Comparison of ENCODE assay signal across 8 cellular contexts in genomic region chr19:14479985-14480694, GRCh38. TPM values are rescaled to one million over a fixed set of nuclear protein-coding genes. Genes with fewer than 3 reads are reported as not detected.
A peak's percentile ranks its signal among the peaks of the same experiment; 100 is the strongest.
DNase-seq lines count a peak whose midpoint lies in the region; ATAC-seq, FAIRE-seq and TF ChIP-seq lines count a peak whose summit lies in the region.

No MANE protein-coding gene starts in this region.

- H3K79me2 ChIP-seq in H9 (ENCODE audit: insufficient read depth, low read length) (no peaks in the 10 kb centered on the region), HepG2 (ENCODE audit: insufficient read depth, low read length) (no peaks in the 10 kb centered on the region)

- no peaks in the 10 kb centered on the region; the same call in 1 of the 2 replicates for H3K4me1 ChIP-seq in H9 (ENCODE audit: insufficient read depth, low read length)
- peaks cover 6% of the 10 kb centered on the region; the same call in 1 of the 2 replicates for H3K4me1 ChIP-seq in HepG2 (ENCODE audit: insufficient read depth, low read length)

- H2BK15ac ChIP-seq in H9 (ENCODE audit: low read depth, low read length) = no peak overlapping the region

- no peaks in the 10 kb centered on the region for H3K79me1 ChIP-seq in H9 (ENCODE audit: insufficient read depth, low read depth, low read length, poor library complexity, severe bottlenecking)

- peak; percentile 45 for DNase-seq in AG08395 (ENCODE audit: low spot score)
- DNase-seq in H9 = peak; percentile 92
- DNase-seq in WERI-Rb-1 = peak; percentile 67
- peak; percentile 32 to 61 for DNase-seq in T47D (ENCODE audit: low read depth in 1 of 2, low spot score in 1 of 2)
- DNase-seq in HepG2 (ENCODE audit: low spot score) = no peak
- peak; percentile 38 to 39 for DNase-seq in stimulated activated CD8-positive, alpha-beta memory T cell treated with anti-CD3 and anti-CD28 coated beads, Interleukin-4, amount 100 ng/mL, for 4 hours (ENCODE audit: low read depth in 2 of 2, low spot score in 1 of 2)
- DNase-seq in DMS79 (lab: John Stamatoyannopoulos, UW) = no peak
- DNase-seq in putamen (ENCODE audit: low spot score) = no peak

- no peak overlapping the region for H3K4me3 ChIP-seq in WERI-Rb-1 (ENCODE audit: low read depth, low read length)
- no peak overlapping the region for H3K4me3 ChIP-seq in HepG2 (replicated peaks in 1 of 3; ENCODE audit: insufficient read depth in 1 of 3, low read depth in 2 of 3, low read length in 3 of 3)

- H2AFZ ChIP-seq in H9 (ENCODE audit: low read length) (no peak overlapping the region), HepG2 (ENCODE audit: low read length) (no peak overlapping the region)

- FAIRE-seq in HepG2 (lab: Jason Lieb, UNC) = no peak

- H4K20me1 ChIP-seq in H9 (ENCODE audit: control insufficient read depth, insufficient read depth, insufficient read length) (no peaks in the 10 kb centered on the region), HepG2 (ENCODE audit: insufficient read depth, low read length) (no peaks in the 10 kb centered on the region)

- H3K27ac Mint-ChIP-seq in H9 = no peak overlapping the region

- H3K18ac ChIP-seq in H9 (ENCODE audit: insufficient read length, low read depth, low read length) = no peak overlapping the region

- intact Hi-C loops in HepG2 (cut with micrococcal nuclease; ENCODE audit: unreplicated experiment) = no loop called here

- H2BK12ac ChIP-seq in H9 (ENCODE audit: insufficient read length, low read depth, low read length) = no peak overlapping the region

- H3K27me3 ChIP-seq in H9 (ENCODE audit: insufficient read depth, low read length) (no peaks in the 10 kb centered on the region), WERI-Rb-1 (ENCODE audit: insufficient read depth, low read depth, severe bottlenecking) (no peaks in the 10 kb centered on the region), HepG2 (ENCODE audit: control insufficient read depth in 1 of 2, insufficient read depth in 2 of 2, low read length in 2 of 2) (no peaks in the 10 kb centered on the region)

- H3K9ac ChIP-seq in H9 (ENCODE audit: extremely low read depth, insufficient read length, low read length) (no peak overlapping the region), HepG2 (ENCODE audit: insufficient read depth, low read depth, low read length) (no peak overlapping the region)

- H3T11ph ChIP-seq in H9 (ENCODE audit: low read length) = no peak overlapping the region

- peaks cover 35% of the 10 kb centered on the region for H3K36me3 ChIP-seq in WERI-Rb-1
- peaks cover 4 to 17% of the 10 kb centered on the region in 2 experiments; a peak in 3 of 5 replicates for H3K36me3 ChIP-seq in HepG2 (replicated peaks in 1 of 2; ENCODE audit: control insufficient read depth in 1 of 2, insufficient read depth in 2 of 2, low read length in 2 of 2)

- in situ Hi-C loops in T47D (cut with HindIII; ENCODE audit: low pct_unique_long_range_greater_than_20kb, low sequenced_read_pairs) = no loop called here
- in situ Hi-C loops in HepG2 (cut with HindIII; ENCODE audit: extremely low pct_ligation_motif_present, low pct_unique_long_range_greater_than_20kb) = no loop called here

- no peaks in the 10 kb centered on the region; a peak in 1 of 5 replicates for H3K9me3 Mint-ChIP-seq in H9

- H2AK5ac ChIP-seq in H9 (ENCODE audit: insufficient read length, low read length) = no peak overlapping the region

- WGBS in H9 (ENCODE audit: extremely low coverage, insufficient read length, low lambda C conversion rate) = no CpG with 5 or more reads among the region's 42 CpGs
- WGBS in HepG2 (ENCODE audit: low lambda C conversion rate) = 93% methylated on average over 17 of the region's 42 CpGs

- H3K56ac ChIP-seq in H9 (ENCODE audit: insufficient read length, low read depth, low read length) = no peak overlapping the region

- H3K4me2 ChIP-seq in H9 (ENCODE audit: insufficient read depth, insufficient read length, low read length) (no peak overlapping the region), HepG2 (ENCODE audit: low read depth, low read length) (no peak overlapping the region)

- no peak overlapping the region for H2BK20ac ChIP-seq in H9 (ENCODE audit: low read depth, low read length, poor library complexity, severe bottlenecking)

- H3K4ac ChIP-seq in H9 (ENCODE audit: low read depth, low read length) = no peak overlapping the region

- H3K9me3 ChIP-seq in H9 (ENCODE audit: control insufficient read depth, low read depth, low read length) (no peaks in the 10 kb centered on the region), WERI-Rb-1 (ENCODE audit: severe bottlenecking) (no peaks in the 10 kb centered on the region), HepG2 (ENCODE audit: low read length) (no peaks in the 10 kb centered on the region)

- ATAC-seq in HepG2 = peak; percentile 47

- H3K4me3 Mint-ChIP-seq in H9 = no peak overlapping the region

- no peak overlapping the region for H3K14ac ChIP-seq in H9 (ENCODE audit: insufficient read depth, low read length)

- H4K91ac ChIP-seq in H9 (ENCODE audit: insufficient read length, low read depth, low read length) = no peak overlapping the region

- TF ChIP-seq POLR2A in HepG2 (IDR thresholded peaks at IDR 0.05; ENCODE audit: insufficient read depth in 1 of 2, low read depth in 2 of 2, low read length in 2 of 2) = no peak

- H4K5ac ChIP-seq in H9 (ENCODE audit: insufficient read length, low read depth, low read length) = no peak overlapping the region

- peaks cover 14 to 23% of the 10 kb centered on the region in 2 experiments for H3K4me1 Mint-ChIP-seq in H9

- TF ChIP-seq RAD21 in HepG2 (CRISPR knock-in tag; IDR thresholded peaks at IDR 0.05) = peak; percentile 33; the same call in 1 of the 2 replicates

- TF ChIP-seq EP300 in HepG2 (IDR thresholded peaks at IDR 0.05; ENCODE audit: low read depth in 2 of 2, low read length in 2 of 2) (no peak), HepG2 (CRISPR knock-in tag; IDR thresholded peaks at IDR 0.05; ENCODE audit: borderline replicate concordance) (no peak)

- H3K27me3 Mint-ChIP-seq in H9 (ENCODE audit: low read depth) = no peaks in the 10 kb centered on the region

- no peak overlapping the region for H3K23ac ChIP-seq in H9 (ENCODE audit: insufficient read length, low read depth, low read length)

- CTCF ChIA-PET in HepG2 (lab: Yijun Ruan, JAX; ENCODE audit: low intra/inter-chr PET ratio, low total read pairs) = no interaction called here

- H4K8ac ChIP-seq in H9 (replicated peaks; ENCODE audit: insufficient read length, low read depth, low read length) = no peak overlapping the region

- H3K27ac ChIP-seq in H9 (ENCODE audit: insufficient read length, low read depth, low read length) = no peak overlapping the region
- H3K27ac ChIP-seq in WERI-Rb-1 = no peak overlapping the region; the same call in 1 of the 2 replicates
- no peak overlapping the region for H3K27ac ChIP-seq in HepG2 (ENCODE audit: extremely low read length, insufficient read depth, low read length)

- peaks cover 3% of the 10 kb centered on the region for H3K23me2 ChIP-seq in H9 (ENCODE audit: insufficient read length, low read depth, low read length, poor library complexity, severe bottlenecking)

- peaks cover 10 to 38% (median 23%) of the 10 kb centered on the region in 3 experiments; a peak in 6 of 7 replicates for H3K36me3 Mint-ChIP-seq in H9 (ENCODE audit: insufficient read depth in 1 of 3, low read depth in 3 of 3)

- H2BK120ac ChIP-seq in H9 (ENCODE audit: low read depth, low read length, poor library complexity, severe bottlenecking) = no peak overlapping the region

- POLR2A ChIA-PET in HepG2 (lab: Yijun Ruan, JAX) = no interaction called here

- BruUV-seq in HepG2 (replicated peaks; lab: Mats Ljungman, UMichigan) = no TSS peak

- H2BK5ac ChIP-seq in H9 (ENCODE audit: insufficient read length, low read length) = no peak overlapping the region

- peak; percentile 99 for TF ChIP-seq CTCF in H9 (conservative IDR thresholded peaks at IDR 0.05)
- peak; percentile 96 for TF ChIP-seq CTCF in WERI-Rb-1 (IDR thresholded peaks at IDR 0.05; ENCODE audit: low read depth, low read length)
- TF ChIP-seq CTCF in HepG2 (CRISPR knock-in tag; IDR thresholded peaks at IDR 0.05) = peak; percentile 92

RNA-seq across cellular contexts. Expression of gene PTGER1, which starts 5.0 kb away (rescaled TPM):
- total RNA-seq in H9 (2021) (0.63 and 0.66 TPM in 2 replicates), HepG2 (2016; rRNA removed; fragmentation: Illumina TruSeq; extraction: Trizol) (not detected in 2 replicates)
- 0.18 TPM in 1 of 2 replicates, not detected in the other for total RNA-seq in HepG2 (2016; cell fraction: cytosol; rRNA removed; fragmentation: Illumina TruSeq; extraction: Trizol; ENCODE audit: low read depth)
- total RNA-seq in HepG2 (2016; cell fraction: insoluble cytoplasmic fraction; rRNA removed; fragmentation: Illumina TruSeq; extraction: Trizol) = not detected in 2 replicates
- total RNA-seq in HepG2 (2016; cell fraction: membrane; rRNA removed; fragmentation: Illumina TruSeq; extraction: Trizol) = 0.14 and 0.15 TPM in 2 replicates
- total RNA-seq in HepG2 (2016; cell fraction: nucleus; rRNA removed; fragmentation: Illumina TruSeq; extraction: Trizol) = not detected in 2 replicates
- 0.13 and 0.24 TPM in 2 replicates for polyA plus RNA-seq in HepG2 (2011; rRNA removed)
- polyA plus RNA-seq in HepG2 (2011; cell fraction: cytosol; rRNA removed) = 0.14 and 0.27 TPM in 2 replicates
- polyA plus RNA-seq in HepG2 (2011; cell fraction: nucleus; rRNA removed) = 0.14 and 0.21 TPM in 2 replicates
- polyA plus RNA-seq in HepG2 (2012) = not detected in 2 replicates
- 0.09 TPM in 1 of 2 replicates, not detected in the other for polyA plus RNA-seq in HepG2 (2016; cell fraction: cytosol; fragmentation: Illumina TruSeq; extraction: Trizol; ENCODE audit: low read depth)
- polyA plus RNA-seq in HepG2 (2016; cell fraction: insoluble cytoplasmic fraction; fragmentation: Illumina TruSeq; extraction: Trizol; ENCODE audit: low read depth) = not detected in 2 replicates
- polyA plus RNA-seq in HepG2 (2016; cell fraction: membrane; fragmentation: Illumina TruSeq; extraction: Trizol; ENCODE audit: low read depth) = not detected in 2 replicates
- polyA plus RNA-seq in HepG2 (2016; cell fraction: nucleus; fragmentation: Illumina TruSeq; extraction: Trizol; ENCODE audit: insufficient read depth, low read depth) = 0.44 TPM in 1 of 2 replicates, not detected in the other
- 0.24 TPM in 1 of 2 replicates, not detected in the other for polyA minus RNA-seq in HepG2 (2011; rRNA and poly(A)+ RNA removed; ENCODE audit: low replicate concordance)
- not detected in 2 replicates for polyA minus RNA-seq in HepG2 (2011; cell fraction: cytosol; rRNA and poly(A)+ RNA removed)
- not detected in 2 replicates for polyA minus RNA-seq in HepG2 (2011; cell fraction: nucleus; rRNA and poly(A)+ RNA removed)

RNA-seq across cellular contexts. Expression of gene GIPC1, which starts 15.8 kb away (rescaled TPM):
- total RNA-seq in H9 (2021) = 70.6 and 75.0 TPM in 2 replicates
- total RNA-seq in HepG2 (2016; rRNA removed; fragmentation: Illumina TruSeq; extraction: Trizol) = 44.3 and 48.1 TPM in 2 replicates
- 24.7 and 30.5 TPM in 2 replicates for total RNA-seq in HepG2 (2016; cell fraction: cytosol; rRNA removed; fragmentation: Illumina TruSeq; extraction: Trizol; ENCODE audit: low read depth)
- total RNA-seq in HepG2 (2016; cell fraction: insoluble cytoplasmic fraction; rRNA removed; fragmentation: Illumina TruSeq; extraction: Trizol) = 46.7 and 53.0 TPM in 2 replicates
- 34.5 and 47.8 TPM in 2 replicates for total RNA-seq in HepG2 (2016; cell fraction: membrane; rRNA removed; fragmentation: Illumina TruSeq; extraction: Trizol)
- total RNA-seq in HepG2 (2016; cell fraction: nucleus; rRNA removed; fragmentation: Illumina TruSeq; extraction: Trizol) = 19.0 and 25.5 TPM in 2 replicates
- 27.1 and 32.8 TPM in 2 replicates for polyA plus RNA-seq in HepG2 (2011; rRNA removed)
- polyA plus RNA-seq in HepG2 (2011; cell fraction: cytosol; rRNA removed) = 26.8 and 37.9 TPM in 2 replicates
- 27.4 and 33.0 TPM in 2 replicates for polyA plus RNA-seq in HepG2 (2011; cell fraction: nucleus; rRNA removed)
- 13.4 and 20.7 TPM in 2 replicates for polyA plus RNA-seq in HepG2 (2012)
- 24.6 and 33.2 TPM in 2 replicates for polyA plus RNA-seq in HepG2 (2016; cell fraction: cytosol; fragmentation: Illumina TruSeq; extraction: Trizol; ENCODE audit: low read depth)
- 49.5 and 56.2 TPM in 2 replicates for polyA plus RNA-seq in HepG2 (2016; cell fraction: insoluble cytoplasmic fraction; fragmentation: Illumina TruSeq; extraction: Trizol; ENCODE audit: low read depth)
- polyA plus RNA-seq in HepG2 (2016; cell fraction: membrane; fragmentation: Illumina TruSeq; extraction: Trizol; ENCODE audit: low read depth) = 38.6 and 41.5 TPM in 2 replicates
- 48.3 and 51.4 TPM in 2 replicates for polyA plus RNA-seq in HepG2 (2016; cell fraction: nucleus; fragmentation: Illumina TruSeq; extraction: Trizol; ENCODE audit: insufficient read depth, low read depth)
- polyA minus RNA-seq in HepG2 (2011; rRNA and poly(A)+ RNA removed; ENCODE audit: low replicate concordance) = 30.0 and 63.8 TPM in 2 replicates
- polyA minus RNA-seq in HepG2 (2011; cell fraction: cytosol; rRNA and poly(A)+ RNA removed) = 17.9 and 20.6 TPM in 2 replicates
- polyA minus RNA-seq in HepG2 (2011; cell fraction: nucleus; rRNA and poly(A)+ RNA removed) = 9.7 and 11.3 TPM in 2 replicates

RNA-seq across cellular contexts. Expression of gene DNAJB1, which starts 38.1 kb away (rescaled TPM):
- total RNA-seq in H9 (2021) = 77.7 and 87.0 TPM in 2 replicates
- total RNA-seq in HepG2 (2016; rRNA removed; fragmentation: Illumina TruSeq; extraction: Trizol) = 87.5 and 101 TPM in 2 replicates
- total RNA-seq in HepG2 (2016; cell fraction: cytosol; rRNA removed; fragmentation: Illumina TruSeq; extraction: Trizol; ENCODE audit: low read depth) = 43.8 and 48.3 TPM in 2 replicates
- 87.7 and 97.3 TPM in 2 replicates for total RNA-seq in HepG2 (2016; cell fraction: insoluble cytoplasmic fraction; rRNA removed; fragmentation: Illumina TruSeq; extraction: Trizol)
- 100 and 105 TPM in 2 replicates for total RNA-seq in HepG2 (2016; cell fraction: membrane; rRNA removed; fragmentation: Illumina TruSeq; extraction: Trizol)
- 40.6 and 45.4 TPM in 2 replicates for total RNA-seq in HepG2 (2016; cell fraction: nucleus; rRNA removed; fragmentation: Illumina TruSeq; extraction: Trizol)
- 97.3 and 108 TPM in 2 replicates for polyA plus RNA-seq in HepG2 (2011; rRNA removed)
- 90.1 and 116 TPM in 2 replicates for polyA plus RNA-seq in HepG2 (2011; cell fraction: cytosol; rRNA removed)
- polyA plus RNA-seq in HepG2 (2011; cell fraction: nucleus; rRNA removed) = 41.8 and 55.7 TPM in 2 replicates
- polyA plus RNA-seq in HepG2 (2012) = 45.3 and 99.6 TPM in 2 replicates
- polyA plus RNA-seq in HepG2 (2016; cell fraction: cytosol; fragmentation: Illumina TruSeq; extraction: Trizol; ENCODE audit: low read depth) = 43.8 and 48.0 TPM in 2 replicates
- 139 and 144 TPM in 2 replicates for polyA plus RNA-seq in HepG2 (2016; cell fraction: insoluble cytoplasmic fraction; fragmentation: Illumina TruSeq; extraction: Trizol; ENCODE audit: low read depth)
- polyA plus RNA-seq in HepG2 (2016; cell fraction: membrane; fragmentation: Illumina TruSeq; extraction: Trizol; ENCODE audit: low read depth) = 72.7 and 75.0 TPM in 2 replicates
- polyA plus RNA-seq in HepG2 (2016; cell fraction: nucleus; fragmentation: Illumina TruSeq; extraction: Trizol; ENCODE audit: insufficient read depth, low read depth) = 76.4 and 83.8 TPM in 2 replicates
- polyA minus RNA-seq in HepG2 (2011; rRNA and poly(A)+ RNA removed; ENCODE audit: low replicate concordance) = 94.0 and 151 TPM in 2 replicates
- 34.2 and 35.4 TPM in 2 replicates for polyA minus RNA-seq in HepG2 (2011; cell fraction: cytosol; rRNA and poly(A)+ RNA removed)
- polyA minus RNA-seq in HepG2 (2011; cell fraction: nucleus; rRNA and poly(A)+ RNA removed) = 42.7 and 47.7 TPM in 2 replicates

RNA-seq across cellular contexts. Expression of gene PKN1, which starts 47.0 kb away (rescaled TPM):
- 149 and 159 TPM in 2 replicates for total RNA-seq in H9 (2021)
- total RNA-seq in HepG2 (2016; rRNA removed; fragmentation: Illumina TruSeq; extraction: Trizol) = 46.5 and 54.5 TPM in 2 replicates
- 74.4 and 78.2 TPM in 2 replicates for total RNA-seq in HepG2 (2016; cell fraction: cytosol; rRNA removed; fragmentation: Illumina TruSeq; extraction: Trizol; ENCODE audit: low read depth)
- 36.1 and 53.0 TPM in 2 replicates for total RNA-seq in HepG2 (2016; cell fraction: insoluble cytoplasmic fraction; rRNA removed; fragmentation: Illumina TruSeq; extraction: Trizol)
- 120 and 131 TPM in 2 replicates for total RNA-seq in HepG2 (2016; cell fraction: membrane; rRNA removed; fragmentation: Illumina TruSeq; extraction: Trizol)
- total RNA-seq in HepG2 (2016; cell fraction: nucleus; rRNA removed; fragmentation: Illumina TruSeq; extraction: Trizol) = 29.1 and 29.6 TPM in 2 replicates
- 45.7 and 48.2 TPM in 2 replicates for polyA plus RNA-seq in HepG2 (2011; rRNA removed)
- 48.8 and 73.1 TPM in 2 replicates for polyA plus RNA-seq in HepG2 (2011; cell fraction: cytosol; rRNA removed)
- polyA plus RNA-seq in HepG2 (2011; cell fraction: nucleus; rRNA removed) = 78.9 and 92.6 TPM in 2 replicates
- 40.5 and 49.8 TPM in 2 replicates for polyA plus RNA-seq in HepG2 (2012)
- 89.7 and 95.6 TPM in 2 replicates for polyA plus RNA-seq in HepG2 (2016; cell fraction: cytosol; fragmentation: Illumina TruSeq; extraction: Trizol; ENCODE audit: low read depth)
- 45.9 and 57.2 TPM in 2 replicates for polyA plus RNA-seq in HepG2 (2016; cell fraction: insoluble cytoplasmic fraction; fragmentation: Illumina TruSeq; extraction: Trizol; ENCODE audit: low read depth)
- 121 and 146 TPM in 2 replicates for polyA plus RNA-seq in HepG2 (2016; cell fraction: membrane; fragmentation: Illumina TruSeq; extraction: Trizol; ENCODE audit: low read depth)
- polyA plus RNA-seq in HepG2 (2016; cell fraction: nucleus; fragmentation: Illumina TruSeq; extraction: Trizol; ENCODE audit: insufficient read depth, low read depth) = 61.0 and 63.7 TPM in 2 replicates
- polyA minus RNA-seq in HepG2 (2011; rRNA and poly(A)+ RNA removed; ENCODE audit: low replicate concordance) = 114 and 142 TPM in 2 replicates
- polyA minus RNA-seq in HepG2 (2011; cell fraction: cytosol; rRNA and poly(A)+ RNA removed) = 48.8 and 53.1 TPM in 2 replicates
- 13.8 and 17.4 TPM in 2 replicates for polyA minus RNA-seq in HepG2 (2011; cell fraction: nucleus; rRNA and poly(A)+ RNA removed)

RNA-seq across cellular contexts. Expression of gene TECR, which starts 49.3 kb away (rescaled TPM):
- total RNA-seq in H9 (2021) (162 and 164 TPM in 2 replicates), HepG2 (2016; rRNA removed; fragmentation: Illumina TruSeq; extraction: Trizol) (25.9 and 54.9 TPM in 2 replicates)
- total RNA-seq in HepG2 (2016; cell fraction: cytosol; rRNA removed; fragmentation: Illumina TruSeq; extraction: Trizol; ENCODE audit: low read depth) = 25.1 and 26.1 TPM in 2 replicates
- total RNA-seq in HepG2 (2016; cell fraction: insoluble cytoplasmic fraction; rRNA removed; fragmentation: Illumina TruSeq; extraction: Trizol) = 24.8 and 55.4 TPM in 2 replicates
- total RNA-seq in HepG2 (2016; cell fraction: membrane; rRNA removed; fragmentation: Illumina TruSeq; extraction: Trizol) = 23.9 and 26.8 TPM in 2 replicates
- total RNA-seq in HepG2 (2016; cell fraction: nucleus; rRNA removed; fragmentation: Illumina TruSeq; extraction: Trizol) = 68.9 and 76.1 TPM in 2 replicates
- 121 and 137 TPM in 2 replicates for polyA plus RNA-seq in HepG2 (2011; rRNA removed)
- polyA plus RNA-seq in HepG2 (2011; cell fraction: cytosol; rRNA removed) = 131 and 134 TPM in 2 replicates
- polyA plus RNA-seq in HepG2 (2011; cell fraction: nucleus; rRNA removed) = 178 and 205 TPM in 2 replicates
- 94.0 and 122 TPM in 2 replicates for polyA plus RNA-seq in HepG2 (2012)
- polyA plus RNA-seq in HepG2 (2016; cell fraction: cytosol; fragmentation: Illumina TruSeq; extraction: Trizol; ENCODE audit: low read depth) = 70.2 and 77.8 TPM in 2 replicates
- 52.7 and 78.7 TPM in 2 replicates for polyA plus RNA-seq in HepG2 (2016; cell fraction: insoluble cytoplasmic fraction; fragmentation: Illumina TruSeq; extraction: Trizol; ENCODE audit: low read depth)
- 63.3 and 69.9 TPM in 2 replicates for polyA plus RNA-seq in HepG2 (2016; cell fraction: membrane; fragmentation: Illumina TruSeq; extraction: Trizol; ENCODE audit: low read depth)
- 231 and 244 TPM in 2 replicates for polyA plus RNA-seq in HepG2 (2016; cell fraction: nucleus; fragmentation: Illumina TruSeq; extraction: Trizol; ENCODE audit: insufficient read depth, low read depth)
- polyA minus RNA-seq in HepG2 (2011; rRNA and poly(A)+ RNA removed; ENCODE audit: low replicate concordance) = 243 and 582 TPM in 2 replicates
- 99.1 and 118 TPM in 2 replicates for polyA minus RNA-seq in HepG2 (2011; cell fraction: cytosol; rRNA and poly(A)+ RNA removed)
- polyA minus RNA-seq in HepG2 (2011; cell fraction: nucleus; rRNA and poly(A)+ RNA removed) = 62.2 and 64.2 TPM in 2 replicates

Comparison
In these comparisons a context has a peak if more than half of its experiments do, and no peak if none do; other contexts are left out.
1. DNase-seq: peak in AG08395 (single experiment), H9 (single experiment), WERI-Rb-1 (single experiment), T47D (2 of 2) and stimulated activated CD8-positive, alpha-beta memory T cell treated with anti-CD3 and anti-CD28 coated beads, Interleukin-4, amount 100 ng/mL, for 4 hours (2 of 2); none in HepG2 (single experiment), DMS79 (single experiment) and putamen (single experiment).
2. Peak in every context shown above with its lines, with median percentiles within 50 percentile points of each other: CTCF ChIP-seq.